30 cellular contexts compared by ENCODE assay signal in genomic region chr6:160328447-160328846, GRCh38. TPM values are rescaled to one million over a fixed set of nuclear protein-coding genes. Genes with fewer than 3 reads are reported as not detected.
"Had no signal": no experiment of that assay in that cellular context is flagged by ENCODE, and none has a peak within 500 bp of the region (broad histone marks: within the 10 kb centered on the region; RNA-seq: fewer than 3 reads in every experiment).

No MANE protein-coding gene starts in this region.

- H3K4me1 Mint-ChIP-seq: activated B cell treated with CpG ODN at 0.5 μM for 24 hours; activated naive CD4-positive, alpha-beta T cell treated with anti-CD3 and anti-CD28 coated beads, Interleukin-2, amount 50 U/mL, for 24 hours; activated naive CD8-positive, alpha-beta T cell treated with anti-CD3 and anti-CD28 coated beads, Interleukin-2, amount 50 U/mL, for 24 hours; activated T-helper 17 cell treated with anti-CD3 and anti-CD28 coated beads, Interleukin-2, amount 50 U/mL, for 72 hours had no signal

- H3K27ac Mint-ChIP-seq: activated B cell treated with CpG ODN at 0.5 μM for 24 hours; activated CD8-positive, alpha-beta T cell treated with anti-CD3 and anti-CD28 coated beads for 36 hours; activated naive CD4-positive, alpha-beta T cell treated with anti-CD3 and anti-CD28 coated beads, Interleukin-2, amount 50 U/mL, for 24 hours; activated naive CD8-positive, alpha-beta T cell treated with anti-CD3 and anti-CD28 coated beads, Interleukin-2, amount 50 U/mL, for 24 hours; activated T-helper 17 cell treated with anti-CD3 and anti-CD28 coated beads, Interleukin-2, amount 50 U/mL, for 72 hours; nephron; progenitor cell of endocrine pancreas; T-helper 2 cell treated with Interferon-gamma antibody and Interleukin-4, amounts not matched to agents 5 μg/mL and 100 μg/mL, for 36 hours had no signal

- H3K4me1 ChIP-seq: body of pancreas, colonic mucosa, heart right ventricle, left ventricle myocardium inferior, right atrium auricular region, spleen, upper lobe of left lung had no signal

- H3K27me3 ChIP-seq: body of pancreas, colonic mucosa, neutrophil, ovary, right atrium auricular region, upper lobe of left lung had no signal

- H3K4me3 ChIP-seq: body of pancreas, colonic mucosa, dorsolateral prefrontal cortex, heart right ventricle, left ventricle myocardium inferior, lung, ovary, right atrium auricular region, spleen, upper lobe of left lung had no signal

- DNase-seq: activated B cell treated with CpG ODN at 0.5 μM for 24 hours; activated CD4-positive, alpha-beta T cell treated with anti-CD3 and anti-CD28 coated beads, Interleukin-2, amount 50 U/mL, for 1 hour; activated CD8-positive, alpha-beta T cell treated with anti-CD3 and anti-CD28 coated beads for 36 hours; activated gamma-delta T cell treated with Interleukin-2 at 50 U/mL for 16 hours; activated naive CD8-positive, alpha-beta T cell treated with anti-CD3 and anti-CD28 coated beads, Interleukin-2, amount 50 U/mL, for 24 hours; activated T-cell treated with anti-CD3 and anti-CD28 coated beads, Interleukin-2, amount 50 U/mL, for 4 hours; body of pancreas; cerebellar nuclear complex; colonic mucosa; dorsolateral prefrontal cortex; effector memory CD4-positive, alpha-beta T cell; heart right ventricle; kidney glomerular epithelial cell; left ventricle myocardium inferior; mesendoderm; ovary; spleen; stimulated activated CD4-positive, alpha-beta T cell treated with anti-CD3 and anti-CD28 coated beads, Interleukin-2, amount 100 ng/mL, for 48 hours; stimulated activated naive CD8-positive, alpha-beta T cell treated with anti-CD3 and anti-CD28 coated beads, Interleukin-15, Interleukin-2, amounts not matched to agents 100 U/mL and 50 U/mL, for 24 hours; T-helper 1 cell; upper lobe of left lung had no signal

- H3K27ac ChIP-seq: body of pancreas, colonic mucosa, heart right ventricle, left ventricle myocardium inferior, neutrophil, ovary, right atrium auricular region, spleen, upper lobe of left lung had no signal

- ATAC-seq: activated CD8-positive, alpha-beta T cell treated with anti-CD3 and anti-CD28 coated beads for 36 hours; activated naive CD8-positive, alpha-beta T cell treated with anti-CD3 and anti-CD28 coated beads, Interleukin-2, amount 50 U/mL, for 24 hours; activated T-cell treated with anti-CD3 and anti-CD28 coated beads, Interleukin-2, amount 50 U/mL, for 4 hours; activated T-helper 17 cell treated with anti-CD3 and anti-CD28 coated beads, Interleukin-2, amount 50 U/mL, for 72 hours; body of pancreas; stimulated activated naive CD8-positive, alpha-beta T cell treated with anti-CD3 and anti-CD28 coated beads, Interleukin-15, Interleukin-2, amounts not matched to agents 100 U/mL and 50 U/mL, for 24 hours had no signal

- H3K36me3 ChIP-seq: colonic mucosa, heart right ventricle, left ventricle myocardium inferior, neutrophil, ovary, right atrium auricular region, spleen, upper lobe of left lung had no signal

- H3K4me3 Mint-ChIP-seq: activated B cell treated with CpG ODN at 0.5 μM for 24 hours; activated CD8-positive, alpha-beta T cell treated with anti-CD3 and anti-CD28 coated beads for 36 hours; activated naive CD4-positive, alpha-beta T cell treated with anti-CD3 and anti-CD28 coated beads, Interleukin-2, amount 50 U/mL, for 24 hours; activated naive CD8-positive, alpha-beta T cell treated with anti-CD3 and anti-CD28 coated beads, Interleukin-2, amount 50 U/mL, for 24 hours; activated T-cell treated with anti-CD3 and anti-CD28 coated beads, Interleukin-2, amount 50 U/mL, for 4 hours; activated T-helper 17 cell treated with anti-CD3 and anti-CD28 coated beads, Interleukin-2, amount 50 U/mL, for 72 hours; nephron; T-helper 2 cell treated with Interferon-gamma antibody and Interleukin-4, amounts not matched to agents 5 μg/mL and 100 μg/mL, for 36 hours had no signal

- H3K36me3 Mint-ChIP-seq: activated naive CD4-positive, alpha-beta T cell treated with anti-CD3 and anti-CD28 coated beads, Interleukin-2, amount 50 U/mL, for 24 hours had no signal

- H3K9me3 ChIP-seq: body of pancreas, colonic mucosa, heart right ventricle, left ventricle myocardium inferior, neutrophil, ovary, right atrium auricular region, spleen, upper lobe of left lung had no signal

- H3K9me3 Mint-ChIP-seq: activated B cell treated with CpG ODN at 0.5 μM for 24 hours; activated CD8-positive, alpha-beta T cell treated with anti-CD3 and anti-CD28 coated beads for 36 hours; activated naive CD4-positive, alpha-beta T cell treated with anti-CD3 and anti-CD28 coated beads, Interleukin-2, amount 50 U/mL, for 24 hours; activated naive CD8-positive, alpha-beta T cell treated with anti-CD3 and anti-CD28 coated beads, Interleukin-2, amount 50 U/mL, for 24 hours; activated T-cell treated with anti-CD3 and anti-CD28 coated beads, Interleukin-2, amount 50 U/mL, for 4 hours; activated T-helper 17 cell treated with anti-CD3 and anti-CD28 coated beads, Interleukin-2, amount 50 U/mL, for 72 hours; nephron; T-helper 2 cell treated with Interferon-gamma antibody and Interleukin-4, amounts not matched to agents 5 μg/mL and 100 μg/mL, for 36 hours had no signal

RNA-seq across cellular contexts. Expression of gene SLC22A3, which starts 19.7 kb away (rescaled TPM):
- total RNA-seq: activated B cell treated with CpG ODN at 0.5 μM for 24 hours; activated CD8-positive, alpha-beta T cell treated with anti-CD3 and anti-CD28 coated beads for 36 hours; mononuclear cell had no signal
